In the genomic region with DNA sequence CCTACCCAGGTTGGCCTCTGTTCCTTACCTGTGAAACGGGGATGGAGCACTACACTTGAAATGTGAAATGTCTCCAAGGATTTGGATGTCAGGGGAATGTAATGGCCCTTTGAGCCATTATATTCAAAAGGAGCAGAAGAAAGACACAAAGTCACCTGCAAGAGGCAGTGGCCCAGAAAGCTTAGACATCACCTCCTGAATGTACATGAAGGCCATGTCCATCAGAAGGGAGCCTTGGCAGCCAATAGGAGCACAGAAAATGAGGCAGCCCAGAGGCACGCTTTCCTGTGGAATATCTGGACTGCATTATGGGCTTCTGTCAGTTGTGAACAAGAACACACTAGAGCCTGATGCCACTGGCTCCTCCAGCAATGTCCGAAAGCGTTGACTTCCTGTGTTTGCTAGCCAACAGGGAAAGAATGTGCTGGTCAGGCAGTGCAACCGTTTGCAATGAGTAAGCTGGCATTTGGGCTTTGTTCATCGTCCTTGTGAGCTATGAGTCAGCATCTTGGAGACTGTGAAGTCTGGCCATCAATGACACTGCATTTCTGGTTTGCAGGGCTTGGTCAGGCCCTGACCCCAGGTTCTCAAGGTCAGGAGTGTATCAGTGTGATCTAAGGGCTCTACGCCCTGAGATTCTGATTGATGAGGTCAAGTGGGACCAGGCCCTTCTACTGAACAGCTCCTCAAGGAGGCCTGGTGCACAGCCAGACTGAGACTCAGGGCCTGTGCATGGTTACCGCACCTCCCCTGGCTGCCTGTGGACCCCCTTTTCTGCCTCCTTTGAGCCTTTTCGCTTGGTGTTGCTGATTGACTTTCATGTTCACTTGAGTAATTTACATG, we compare ENCODE assay signal across 8 cellular contexts.
A peak's percentile ranks its signal among the peaks of the same experiment; 100 is the strongest.
DNase-seq lines count a peak whose midpoint lies in the region; ATAC-seq and TF ChIP-seq lines count a peak whose summit lies in the region.

No MANE protein-coding gene starts in this region.

- H3K4me3 ChIP-seq in HUES6 (ENCODE audit: low read depth, low read length) (no peak overlapping the region), astrocyte of the spinal cord (ENCODE audit: low read depth, low read length) (no peak overlapping the region), kidney epithelial cell (ENCODE audit: low read depth, low read length) (no peak overlapping the region), transverse colon (no peak overlapping the region), SJCRH30 (no peak overlapping the region)

- no peaks in the 10 kb centered on the region for H3K9me3 ChIP-seq in HUES6 (ENCODE audit: control insufficient read depth, insufficient read depth, low read depth, low read length)
- H3K9me3 ChIP-seq in transverse colon = no peaks in the 10 kb centered on the region
- H3K9me3 ChIP-seq in CD4-positive, alpha-beta T cell (ENCODE audit: control insufficient read depth, low read length) = no peaks in the 10 kb centered on the region
- no peaks in the 10 kb centered on the region for H3K9me3 ChIP-seq in SJCRH30 (replicated peaks)

- H3K9ac ChIP-seq in HUES6 (ENCODE audit: low read length) = peak overlapping the region; percentile 19

- TF ChIP-seq CTCF in astrocyte of the spinal cord (IDR thresholded peaks at IDR 0.05; ENCODE audit: low read depth, low read length) = no peak
- no peak for TF ChIP-seq CTCF in kidney epithelial cell (IDR thresholded peaks at IDR 0.05; ENCODE audit: insufficient read depth, low read length, poor library complexity, severe bottlenecking)
- TF ChIP-seq CTCF in transverse colon (IDR thresholded peaks at IDR 0.05) = no peak
- no peak for TF ChIP-seq CTCF in CD4-positive, alpha-beta T cell (IDR thresholded peaks at IDR 0.05)

- no peaks in the 10 kb centered on the region for H3K4me1 Mint-ChIP-seq in CD4-positive, alpha-beta T cell (ENCODE audit: low read depth)
- H3K4me1 Mint-ChIP-seq in stimulated activated naive B cell treated with anti-CD40 and anti-IgM and Interleukin-4, amounts not matched to agents 10 μg/mL and 1 μg/mL and 100 μg/mL, for 72 hours = peaks cover 2 to 4% of the 10 kb centered on the region in 2 donors

- in situ Hi-C loops in astrocyte of the spinal cord (cut with HindIII; ENCODE audit: low sequenced_read_pairs) (no loop called here), transverse colon (cut with MboI; ENCODE audit: low pct_ligation_motif_present in 1 of 4, low pct_unique_long_range_greater_than_20kb in 1 of 4, low sequenced_read_pairs in 3 of 4) (no loop called here)

- H3K27me3 Mint-ChIP-seq in CD4-positive, alpha-beta T cell = no peaks in the 10 kb centered on the region
- peaks cover 0 to 4% of the 10 kb centered on the region in 2 donors for H3K27me3 Mint-ChIP-seq in stimulated activated naive B cell treated with anti-CD40 and anti-IgM and Interleukin-4, amounts not matched to agents 10 μg/mL and 1 μg/mL and 100 μg/mL, for 72 hours

- H3K27ac Mint-ChIP-seq in CD4-positive, alpha-beta T cell = no peak overlapping the region
- H3K27ac Mint-ChIP-seq in stimulated activated naive B cell treated with anti-CD40 and anti-IgM and Interleukin-4, amounts not matched to agents 10 μg/mL and 1 μg/mL and 100 μg/mL, for 72 hours = no peak overlapping the region

- H3K27ac ChIP-seq in HUES6 (ENCODE audit: low read depth, low read length) = peak overlapping the region; percentile 53; the same call in 1 of the 2 replicates
- H3K27ac ChIP-seq in transverse colon = peak overlapping the region; percentile 34 to 59 (median 46)
- no peak overlapping the region for H3K27ac ChIP-seq in CD4-positive, alpha-beta T cell (ENCODE audit: low read depth, low read length)
- H3K27ac ChIP-seq in SJCRH30 = no peak overlapping the region

- TF ChIP-seq EP300 in transverse colon (IDR thresholded peaks at IDR 0.05; ENCODE audit: low read depth) = no peak

- H3K4me1 ChIP-seq in HUES6 (ENCODE audit: control insufficient read depth, insufficient read depth, low read length) (peaks cover 8% of the 10 kb centered on the region; the same call in 1 of the 2 replicates), transverse colon (peaks cover 0 to 13% (median 0%) of the 10 kb centered on the region in 4 donors), SJCRH30 (no peaks in the 10 kb centered on the region; the same call in 1 of the 2 replicates)

- no peaks in the 10 kb centered on the region for H3K9me3 Mint-ChIP-seq in CD4-positive, alpha-beta T cell
- H3K9me3 Mint-ChIP-seq in stimulated activated naive B cell treated with anti-CD40 and anti-IgM and Interleukin-4, amounts not matched to agents 10 μg/mL and 1 μg/mL and 100 μg/mL, for 72 hours = no peaks in the 10 kb centered on the region

- intact Hi-C loops in transverse colon (cut with DNase I; ENCODE audit: low total_unique reads) = no loop called here
- intact Hi-C loops in CD4-positive, alpha-beta T cell (cut with DNase I, micrococcal nuclease) = loop anchor here (5.0 to 10.0 kb wide), 2 partner anchors 399 to 941 kb away; no protein-coding TSS in a partner anchor

- DNase-seq in astrocyte of the spinal cord (ENCODE audit: low read depth, low spot score) (peak; percentile 95), kidney epithelial cell (ENCODE audit: low read depth) (peak; percentile 98), transverse colon (peak; percentile 21), SJCRH30 (no peak)
- DNase-seq in CD4-positive, alpha-beta T cell = no peak
- no peak for DNase-seq in stimulated activated naive B cell treated with anti-CD40 and anti-IgM and Interleukin-4, amounts not matched to agents 10 μg/mL and 1 μg/mL and 100 μg/mL, for 72 hours
- DNase-seq in stimulated activated naive CD4-positive, alpha-beta T cell treated with Interleukin-2 at 50 U/mL for 16 hours (lab: John Stamatoyannopoulos, UW) = no peak

- no peak for TF ChIP-seq POLR2A in transverse colon (IDR thresholded peaks at IDR 0.05)

- no peak overlapping the region for H3K4me3 Mint-ChIP-seq in CD4-positive, alpha-beta T cell
- no peak overlapping the region for H3K4me3 Mint-ChIP-seq in stimulated activated naive B cell treated with anti-CD40 and anti-IgM and Interleukin-4, amounts not matched to agents 10 μg/mL and 1 μg/mL and 100 μg/mL, for 72 hours

- CTCF ChIA-PET in CD4-positive, alpha-beta T cell (lab: Charles Lee) = no interaction called here

- H3K36me3 ChIP-seq in HUES6 (ENCODE audit: control insufficient read depth, insufficient read depth, low read length) = no peaks in the 10 kb centered on the region
- H3K36me3 ChIP-seq in kidney epithelial cell (ENCODE audit: control insufficient read depth, insufficient read depth, low read length) = no peaks in the 10 kb centered on the region
- H3K36me3 ChIP-seq in transverse colon = no peaks in the 10 kb centered on the region
- H3K36me3 ChIP-seq in SJCRH30 = no peaks in the 10 kb centered on the region

- POLR2A ChIA-PET in CD4-positive, alpha-beta T cell (lab: Charles Lee) = no interaction called here

- no peaks in the 10 kb centered on the region for H3K27me3 ChIP-seq in HUES6 (ENCODE audit: control insufficient read depth, insufficient read depth, low read length)
- H3K27me3 ChIP-seq in kidney epithelial cell (ENCODE audit: control insufficient read depth, insufficient read depth, low read length) = no peaks in the 10 kb centered on the region
- no peaks in the 10 kb centered on the region for H3K27me3 ChIP-seq in transverse colon
- no peaks in the 10 kb centered on the region for H3K27me3 ChIP-seq in CD4-positive, alpha-beta T cell (ENCODE audit: control insufficient read depth, insufficient read depth, low read length)
- H3K27me3 ChIP-seq in SJCRH30 = no peaks in the 10 kb centered on the region; the same call in 1 of the 2 replicates

- no peaks in the 10 kb centered on the region for H3K36me3 Mint-ChIP-seq in CD4-positive, alpha-beta T cell (ENCODE audit: low read depth)
- no peaks in the 10 kb centered on the region for H3K36me3 Mint-ChIP-seq in stimulated activated naive B cell treated with anti-CD40 and anti-IgM and Interleukin-4, amounts not matched to agents 10 μg/mL and 1 μg/mL and 100 μg/mL, for 72 hours

- ATAC-seq in CD4-positive, alpha-beta T cell (ENCODE audit: poor library complexity) = no peak
- ATAC-seq in stimulated activated naive B cell treated with anti-CD40 and anti-IgM and Interleukin-4, amounts not matched to agents 10 μg/mL and 1 μg/mL and 100 μg/mL, for 72 hours (replicated peaks) = no peak

- WGBS in transverse colon (ENCODE audit: low coverage in 1 of 2), 2 donors = 71% methylated on average over 9 of the region's 9 CpGs; no CpG with 5 or more reads in 1 of the 2 donors

Comparison
In these comparisons a context has a peak if more than half of its experiments do, and no peak if none do; other contexts are left out.
1. H3K27ac ChIP-seq: peak in HUES6 (single experiment) and transverse colon (4 of 4); none in CD4-positive, alpha-beta T cell (single experiment) and SJCRH30 (single experiment).
2. DNase-seq: peak in astrocyte of the spinal cord (single experiment), kidney epithelial cell (single experiment) and transverse colon (single experiment); none in CD4-positive, alpha-beta T cell (0 of 10), SJCRH30 (0 of 2), stimulated activated naive B cell treated with anti-CD40 and anti-IgM and Interleukin-4, amounts not matched to agents 10 μg/mL and 1 μg/mL and 100 μg/mL, for 72 hours (single experiment) and stimulated activated naive CD4-positive, alpha-beta T cell treated with Interleukin-2 at 50 U/mL for 16 hours (single experiment).